Comparison of ENCODE assay signal across 10 cellular contexts in genomic region chr14:104075530-104076151, GRCh38. TPM values are rescaled to one million over a fixed set of nuclear protein-coding genes. Genes with fewer than 3 reads are reported as not detected.
A peak's percentile ranks its signal among the peaks of the same experiment; 100 is the strongest.
DNase-seq lines count a peak whose midpoint lies in the region; ATAC-seq and TF ChIP-seq lines count a peak whose summit lies in the region.
"Had no signal": no experiment of that assay in that cellular context is flagged by ENCODE, and none has a peak within 500 bp of the region (broad histone marks: within the 10 kb centered on the region; RNA-seq: fewer than 3 reads in every experiment).

No MANE protein-coding gene starts in this region.

- intact Hi-C loops in PC-9 (cut with micrococcal nuclease; ENCODE audit: unreplicated experiment), result loop anchor here (1.0 to 10.0 kb wide), 5 partner anchors 93 to 501 kb away; a partner anchor contains a TSS

- TF ChIP-seq EP300 in upper lobe of left lung (IDR thresholded peaks at IDR 0.05), result no peak

- H4K20me1 ChIP-seq in PC-9 (ENCODE audit: insufficient read depth), result no peaks in the 10 kb centered on the region

- DNase-seq in AG09309 (ENCODE audit: low read depth), result no peak
- no peak for DNase-seq in GM06990 (ENCODE audit: extremely low read depth, insufficient read length)
- no peak for DNase-seq in PC-9
- no peak for DNase-seq in foreskin keratinocyte
- DNase-seq in upper lobe of left lung, result no peak
- DNase-seq in NCI-H187 treated with DMSO at 0.1 percent for 48 hours (lab: John Stamatoyannopoulos, UW), result no peak
- DNase-seq: activated CD4-positive, alpha-beta memory T cell treated with anti-CD3 and anti-CD28 coated beads for 36 hours had no signal

- H3K36me3 ChIP-seq in GM06990 (ENCODE audit: control insufficient read depth, insufficient read depth, low read length), result no peaks in the 10 kb centered on the region
- no peaks in the 10 kb centered on the region for H3K36me3 ChIP-seq in PC-9 (ENCODE audit: low read depth)
- H3K36me3 ChIP-seq in upper lobe of left lung, result no peaks in the 10 kb centered on the region
- H3K36me3 ChIP-seq: breast epithelium had no signal

- H3K9me3 ChIP-seq in PC-9 (ENCODE audit: insufficient read depth, low read depth) (no peaks in the 10 kb centered on the region; the same call in 1 of the 2 replicates), upper lobe of left lung (peaks cover 0 to 8% (median 0%) of the 10 kb centered on the region in 4 donors)

- no peak for TF ChIP-seq POLR2A in upper lobe of left lung (IDR thresholded peaks at IDR 0.05)

- no peak overlapping the region for H2AFZ ChIP-seq in PC-9

- no peak for ATAC-seq in foreskin keratinocyte
- ATAC-seq in HG03457 (IDR thresholded peaks at IDR 0.05; ENCODE audit: unreplicated experiment), result no peak
- no peak for ATAC-seq in upper lobe of left lung (ENCODE audit: low FRiP score in 2 of 2)
- no peak for ATAC-seq in GM19463 (IDR thresholded peaks at IDR 0.05; ENCODE audit: unreplicated experiment)

- H3K4me2 ChIP-seq in PC-9, result no peak overlapping the region

- CTCF ChIA-PET in PC-9 (lab: Charles Lee), result interaction anchor here (0.6 to 0.7 kb wide), 2 partner anchors 41 to 363 kb away, joined by 3 to 4 read pairs; no protein-coding TSS in a partner anchor

- WGBS in upper lobe of left lung, 2 donors, result 29 to 41% methylated on average over 6 of the region's 6 CpGs

- no peaks in the 10 kb centered on the region for H3K9me2 ChIP-seq in PC-9 (ENCODE audit: insufficient read depth)

- H3K4me1 ChIP-seq in PC-9 (replicated peaks; ENCODE audit: insufficient read depth) (no peaks in the 10 kb centered on the region), foreskin keratinocyte (no peaks in the 10 kb centered on the region), upper lobe of left lung (peaks cover 0 to 2% (median 0%) of the 10 kb centered on the region in 4 donors)
- H3K4me1 ChIP-seq: breast epithelium had no signal

- TF ChIP-seq CTCF in AG09309 (IDR thresholded peaks at IDR 0.05; ENCODE audit: control insufficient read depth, insufficient read depth, low read depth, low read length, missing control alignments) (peak; percentile 38), GM06990 (IDR thresholded peaks at IDR 0.05; ENCODE audit: insufficient read depth, low read length, poor library complexity, severe bottlenecking) (peak; percentile 49), PC-9 (conservative IDR thresholded peaks at IDR 0.05) (peak; percentile 64; the same call in 1 of the 2 replicates), foreskin keratinocyte (conservative IDR thresholded peaks at IDR 0.05) (peak; percentile 56), upper lobe of left lung (IDR thresholded peaks at IDR 0.05) (no peak)

- H3K79me2 ChIP-seq in PC-9 (ENCODE audit: low read depth), result no peaks in the 10 kb centered on the region

- H3K27ac ChIP-seq in PC-9 (no peak overlapping the region), foreskin keratinocyte (no peak overlapping the region), upper lobe of left lung (no peak overlapping the region)
- H3K27ac ChIP-seq: breast epithelium had no signal

- H3K27me3 ChIP-seq in GM06990 (replicated peaks; ENCODE audit: control insufficient read depth, insufficient read depth, low read length) (no peaks in the 10 kb centered on the region), PC-9 (ENCODE audit: insufficient read depth, low read depth) (peaks cover 16% of the 10 kb centered on the region), foreskin keratinocyte (no peaks in the 10 kb centered on the region), upper lobe of left lung (no peaks in the 10 kb centered on the region)

- POLR2A ChIA-PET in PC-9 (lab: Charles Lee; ENCODE audit: unreplicated experiment), result no interaction called here

- H3K4me3 ChIP-seq in AG09309 (ENCODE audit: control insufficient read depth, low read depth, low read length), result no peak overlapping the region
- H3K4me3 ChIP-seq in GM06990 (replicated peaks; ENCODE audit: low read depth, low read length), result no peak overlapping the region
- H3K4me3 ChIP-seq in PC-9, result no peak overlapping the region
- no peak overlapping the region for H3K4me3 ChIP-seq in upper lobe of left lung
- H3K4me3 ChIP-seq: breast epithelium had no signal

- no peaks in the 10 kb centered on the region for H3F3A ChIP-seq in PC-9 (ENCODE audit: insufficient read depth, low read depth)

- no TSS peak for BruUV-seq in PC-9 (replicated peaks; lab: Mats Ljungman, UMichigan)

RNA-seq across cellular contexts. Expression of gene ASPG, which starts 9.9 kb away (rescaled TPM):
- total RNA-seq in PC-9 (2021), result 0.33 TPM in 1 of 2 replicates, not detected in the other
- 0.11 and 0.14 TPM in 2 replicates for total RNA-seq in foreskin keratinocyte
- 0.08 TPM in 1 of 2 replicates, not detected in the other for polyA plus RNA-seq in foreskin keratinocyte
- total RNA-seq in upper lobe of left lung, result 10 to 100 TPM in 3 of 6 donors, 1 to 10 TPM in 2, not detected in 1; 5.2 to 14.7 (median 12.5) TPM
- total RNA-seq: activated CD4-positive, alpha-beta memory T cell treated with anti-CD3 and anti-CD28 coated beads for 36 hours had no signal

Comparison
In these comparisons a context has a peak if more than half of its experiments do, and no peak if none do; other contexts are left out.
1. CTCF ChIP-seq: peak in AG09309 (single experiment), GM06990 (single experiment), PC-9 (single experiment) and foreskin keratinocyte (single experiment); none in upper lobe of left lung (0 of 6).